In genomic region chrX:133576876-133577275, GRCh38 we compare ENCODE assay signal across 28 cellular contexts.
"Had no signal": no experiment of that assay in that cellular context is flagged by ENCODE, and none has a peak within 500 bp of the region (broad histone marks: within the 10 kb centered on the region; RNA-seq: fewer than 3 reads in every experiment).

No MANE protein-coding gene starts in this region.

- H3K4me3 Mint-ChIP-seq: stimulated activated effector memory CD8-positive, alpha-beta T cell treated with anti-CD3 and anti-CD28 coated beads, Interleukin-12 subunit alpha, Interleukin-12 subunit beta, amount 100 ng/mL, for 72 hours; stimulated activated memory B cell treated with anti-CD40 and anti-IgM and Interleukin-4, amounts not matched to agents 10 μg/mL and 1 μg/mL and 100 μg/mL, for 72 hours; stimulated activated naive B cell treated with anti-CD40 and anti-IgM and Interleukin-4, amounts not matched to agents 10 μg/mL and 1 μg/mL and 100 μg/mL, for 72 hours; stimulated activated naive CD8-positive, alpha-beta T cell treated with anti-CD3 and anti-CD28 coated beads, Interleukin-15, amount 100 ng/mL, for 72 hours; stimulated activated naive CD8-positive, alpha-beta T cell treated with anti-CD3 and anti-CD28 coated beads, Interleukin-15, Interleukin-2, amounts not matched to agents 100 ng/mL and 50 ng/mL, for 24 hours had no signal

- FAIRE-seq: urothelium cell line had no signal

- H3K4me1 Mint-ChIP-seq: stimulated activated effector memory CD8-positive, alpha-beta T cell treated with anti-CD3 and anti-CD28 coated beads, Interleukin-12 subunit alpha, Interleukin-12 subunit beta, amount 100 ng/mL, for 72 hours; stimulated activated memory B cell treated with anti-CD40 and anti-IgM and Interleukin-4, amounts not matched to agents 10 μg/mL and 1 μg/mL and 100 μg/mL, for 72 hours; stimulated activated naive B cell treated with anti-CD40 and anti-IgM and Interleukin-4, amounts not matched to agents 10 μg/mL and 1 μg/mL and 100 μg/mL, for 72 hours; stimulated activated naive CD8-positive, alpha-beta T cell treated with anti-CD3 and anti-CD28 coated beads, Interleukin-15, amount 100 ng/mL, for 72 hours had no signal

- ATAC-seq: stimulated activated effector memory CD8-positive, alpha-beta T cell treated with anti-CD3 and anti-CD28 coated beads, Interleukin-12 subunit alpha, Interleukin-12 subunit beta, amount 100 ng/mL, for 72 hours; stimulated activated memory B cell treated with anti-CD40 and anti-IgM and Interleukin-4, amounts not matched to agents 10 μg/mL and 1 μg/mL and 100 μg/mL, for 72 hours; stimulated activated naive B cell treated with anti-CD40 and anti-IgM and Interleukin-4, amounts not matched to agents 10 μg/mL and 1 μg/mL and 100 μg/mL, for 72 hours; stimulated activated naive CD8-positive, alpha-beta T cell treated with anti-CD3 and anti-CD28 coated beads, Interleukin-15, amount 100 ng/mL, for 72 hours; stimulated activated naive CD8-positive, alpha-beta T cell treated with anti-CD3 and anti-CD28 coated beads, Interleukin-15, Interleukin-2, amounts not matched to agents 100 U/mL and 50 U/mL, for 24 hours; upper lobe of right lung had no signal

- H3K36me3 ChIP-seq: stomach, suprapubic skin, thoracic aorta, thyroid gland, tibial artery, tibial nerve, transverse colon, upper lobe of left lung, upper lobe of right lung, uterus, vagina had no signal

- DNase-seq: stimulated activated CD4-positive, alpha-beta T cell treated with anti-CD3 and anti-CD28 coated beads, Interleukin-2, amount 100 ng/mL, for 48 hours; stimulated activated CD4-positive, alpha-beta T cell treated with anti-CD3 and anti-CD28 coated beads, Interleukin-4, amount 100 ng/mL, for 1 hour; stimulated activated CD4-positive, alpha-beta T cell treated with anti-CD3 and anti-CD28 coated beads, Interleukin-4, amount 100 ng/mL, for 24 hours; stimulated activated CD4-positive, alpha-beta T cell treated with anti-CD3 and anti-CD28 coated beads, Interleukin-4, amount 100 ng/mL, for 4 hours; stimulated activated CD8-positive, alpha-beta memory T cell treated with anti-CD3 and anti-CD28 coated beads, Interleukin-4, amount 100 ng/mL, for 48 hours; stimulated activated naive B cell treated with anti-CD40 and anti-IgM and Interleukin-4, amounts not matched to agents 10 μg/mL and 1 μg/mL and 100 μg/mL, for 72 hours; stimulated activated naive CD4-positive, alpha-beta T cell; stimulated activated naive CD4-positive, alpha-beta T cell treated with Interleukin-2 at 50 U/mL for 16 hours; stimulated activated naive CD8-positive, alpha-beta T cell treated with anti-CD3 and anti-CD28 coated beads, Interleukin-15, amount 100 ng/mL, for 72 hours; stimulated activated naive CD8-positive, alpha-beta T cell treated with anti-CD3 and anti-CD28 coated beads, Interleukin-15, Interleukin-2, amounts not matched to agents 100 U/mL and 50 U/mL, for 24 hours; stomach; substantia nigra; testis; thyroid gland; tibial artery; transverse colon; trophoblast cell; upper lobe of left lung; upper lobe of right lung; uterus had no signal

- H3K4me3 ChIP-seq: stomach, suprapubic skin, testis, thoracic aorta, thyroid gland, tibial artery, tibial nerve, transverse colon, upper lobe of left lung, upper lobe of right lung, uterus, vagina had no signal

- H3K9me3 ChIP-seq: suprapubic skin, testis, thoracic aorta, thyroid gland, tibial artery, transverse colon, upper lobe of right lung, uterus, vagina had no signal

- H3K27ac Mint-ChIP-seq: stimulated activated effector memory CD8-positive, alpha-beta T cell treated with anti-CD3 and anti-CD28 coated beads, Interleukin-12 subunit alpha, Interleukin-12 subunit beta, amount 100 ng/mL, for 72 hours; stimulated activated memory B cell treated with anti-CD40 and anti-IgM and Interleukin-4, amounts not matched to agents 10 μg/mL and 1 μg/mL and 100 μg/mL, for 72 hours; stimulated activated naive B cell treated with anti-CD40 and anti-IgM and Interleukin-4, amounts not matched to agents 10 μg/mL and 1 μg/mL and 100 μg/mL, for 72 hours; stimulated activated naive CD8-positive, alpha-beta T cell treated with anti-CD3 and anti-CD28 coated beads, Interleukin-15, amount 100 ng/mL, for 72 hours; stimulated activated naive CD8-positive, alpha-beta T cell treated with anti-CD3 and anti-CD28 coated beads, Interleukin-15, Interleukin-2, amounts not matched to agents 100 ng/mL and 50 ng/mL, for 24 hours had no signal

- H3K4me1 ChIP-seq: stomach, suprapubic skin, testis, thyroid gland, tibial artery, tibial nerve, transverse colon, upper lobe of left lung, upper lobe of right lung, uterus, vagina had no signal

- H3K27ac ChIP-seq: stomach, suprapubic skin, testis, thoracic aorta, thyroid gland, tibial artery, tibial nerve, transverse colon, upper lobe of left lung, upper lobe of right lung, uterus, vagina had no signal

- H3K36me3 Mint-ChIP-seq: stimulated activated effector memory CD8-positive, alpha-beta T cell treated with anti-CD3 and anti-CD28 coated beads, Interleukin-12 subunit alpha, Interleukin-12 subunit beta, amount 100 ng/mL, for 72 hours; stimulated activated memory B cell treated with anti-CD40 and anti-IgM and Interleukin-4, amounts not matched to agents 10 μg/mL and 1 μg/mL and 100 μg/mL, for 72 hours; stimulated activated naive B cell treated with anti-CD40 and anti-IgM and Interleukin-4, amounts not matched to agents 10 μg/mL and 1 μg/mL and 100 μg/mL, for 72 hours had no signal

- H3K27me3 Mint-ChIP-seq: stimulated activated memory B cell treated with anti-CD40 and anti-IgM and Interleukin-4, amounts not matched to agents 10 μg/mL and 1 μg/mL and 100 μg/mL, for 72 hours; stimulated activated naive B cell treated with anti-CD40 and anti-IgM and Interleukin-4, amounts not matched to agents 10 μg/mL and 1 μg/mL and 100 μg/mL, for 72 hours; stimulated activated naive CD8-positive, alpha-beta T cell treated with anti-CD3 and anti-CD28 coated beads, Interleukin-15, amount 100 ng/mL, for 72 hours; stimulated activated naive CD8-positive, alpha-beta T cell treated with anti-CD3 and anti-CD28 coated beads, Interleukin-15, Interleukin-2, amounts not matched to agents 100 ng/mL and 50 ng/mL, for 24 hours had no signal

- H3K27me3 ChIP-seq: suprapubic skin, testis, thyroid gland, tibial artery, transverse colon, upper lobe of left lung, upper lobe of right lung, vagina had no signal
